In genomic region chr1:14658642-14659041, GRCh38 we compare ENCODE assay signal across 1 cellular context.
TF ChIP-seq lines count a peak whose summit lies in the region.

No MANE protein-coding gene starts in this region.

TF ChIP-seq in GM23338, 12 proteins besides CTCF, POLR2A, EP300 and RAD21 (continued from another document):
- no peak for TF ChIP-seq ZNF462 (CRISPR knock-in tag; IDR thresholded peaks at IDR 0.05)
